In the genomic region with DNA sequence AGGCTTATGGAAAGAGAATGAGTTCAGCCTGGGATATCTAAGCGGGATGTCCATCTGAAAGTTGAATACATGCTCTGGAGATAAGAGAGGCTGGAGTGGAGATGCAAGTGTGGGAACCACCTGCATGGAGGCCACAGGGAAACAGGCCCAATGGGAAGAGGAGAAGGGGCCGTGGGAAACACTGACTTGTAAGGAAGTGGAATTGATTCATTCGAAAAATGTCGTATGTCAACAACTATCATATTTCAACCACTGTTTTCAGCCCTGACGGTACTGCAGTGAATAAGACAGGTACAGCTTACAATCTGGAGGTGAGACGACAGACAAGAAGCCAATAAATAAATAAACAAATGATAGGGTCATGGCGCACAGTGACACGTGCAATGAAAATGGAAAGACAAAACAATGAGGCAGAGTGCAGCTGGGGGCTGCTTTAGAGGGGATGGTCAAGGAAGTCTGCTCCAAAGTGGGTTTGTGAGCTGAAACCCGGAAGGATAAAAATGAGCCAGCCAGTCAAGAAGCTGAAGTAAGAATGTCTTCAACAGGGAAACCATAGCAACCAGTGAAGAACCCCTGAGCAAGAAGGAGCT, we compare ENCODE assay signal across 16 cellular contexts. TPM values are rescaled to one million over a fixed set of nuclear protein-coding genes. Genes with fewer than 3 reads are reported as not detected.
DNase-seq lines count a peak whose midpoint lies in the region; ATAC-seq and TF ChIP-seq lines count a peak whose summit lies in the region.
"Had no signal": no experiment of that assay in that cellular context is flagged by ENCODE, and none has a peak within 500 bp of the region (broad histone marks: within the 10 kb centered on the region; RNA-seq: fewer than 3 reads in every experiment).

No MANE protein-coding gene starts in this region.

- H3K27me3 Mint-ChIP-seq in brain (peaks cover 3% of the 10 kb centered on the region), nephron progenitor cell (ENCODE audit: low read depth, poor library complexity) (peaks cover 4% of the 10 kb centered on the region)

- peak; percentile 26 for DNase-seq in DMS153 (lab: John Stamatoyannopoulos, UW)
- no peak for DNase-seq in DMS153 treated with DMSO at 0.1 percent for 48 hours (lab: John Stamatoyannopoulos, UW; ENCODE audit: unreplicated experiment)
- peak; percentile 44 for DNase-seq in HT1080 (ENCODE audit: low read depth)
- DNase-seq in nephron progenitor cell: no peak
- DNase-seq in T-helper 2 cell: no peak
- DNase-seq: Caco-2; CD4-positive, CD25-positive, alpha-beta regulatory T cell; DMS53; HCEC 1CT; NCI-H1436 treated with DMSO at 0.1 percent for 48 hours; NCI-H2029 treated with DMSO at 0.1 percent for 48 hours; NCI-H774 had no signal

- TF ChIP-seq CTCF in brain (conservative IDR thresholded peaks at IDR 0.05): no peak
- no peak for TF ChIP-seq CTCF in nephron progenitor cell (IDR thresholded peaks at IDR 0.05)

- H3K4me1 Mint-ChIP-seq in brain (peaks cover 24% of the 10 kb centered on the region), nephron progenitor cell (peaks cover 15% of the 10 kb centered on the region)
- H3K4me1 Mint-ChIP-seq: B cell; CD4-positive, CD25-positive, alpha-beta regulatory T cell had no signal

- ATAC-seq in GM21786 (IDR thresholded peaks at IDR 0.05; ENCODE audit: unreplicated experiment): no peak
- no peak for ATAC-seq in GM18868 (IDR thresholded peaks at IDR 0.05; ENCODE audit: unreplicated experiment)

- H3K36me3 Mint-ChIP-seq in brain (peaks cover 6% of the 10 kb centered on the region), nephron progenitor cell (ENCODE audit: low read depth) (no peaks in the 10 kb centered on the region)

- H3K9me3 Mint-ChIP-seq in brain (no peaks in the 10 kb centered on the region), nephron progenitor cell (no peaks in the 10 kb centered on the region)
- H3K9me3 Mint-ChIP-seq: CD4-positive, CD25-positive, alpha-beta regulatory T cell had no signal

- H3K27ac Mint-ChIP-seq in brain: peak overlapping the region in 3 of 5 experiments; percentile 5 to 85 (median 77)
- H3K27ac Mint-ChIP-seq in nephron progenitor cell: peak overlapping the region; percentile 58
- H3K27ac Mint-ChIP-seq: B cell; CD4-positive, CD25-positive, alpha-beta regulatory T cell had no signal

- H3K4me3 Mint-ChIP-seq in brain: no peak overlapping the region
- no peak overlapping the region for H3K4me3 Mint-ChIP-seq in nephron progenitor cell
- H3K4me3 Mint-ChIP-seq: B cell; CD4-positive, CD25-positive, alpha-beta regulatory T cell had no signal

RNA-seq across cellular contexts. Expression of a gene that starts 35.9 kb away (rescaled TPM):
- not detected in 2 replicates for total RNA-seq in HT1080 (2014; rRNA removed; shearing (Covaris generic))
- polyA plus RNA-seq in HT1080 (2015; cell fraction: cytosol; rRNA removed): 0.03 and 0.29 TPM in 2 replicates
- 0.33 TPM in 1 of 2 replicates, not detected in the other for polyA plus RNA-seq in HT1080 (2015; cell fraction: nucleus; rRNA removed)
- 0.90 TPM for polyA plus RNA-seq in brain (ENCODE audit: insufficient read depth, low read depth, low replicate concordance)
- total RNA-seq: Caco-2; CD4-positive, CD25-positive, alpha-beta regulatory T cell had no signal

Comparison
In these comparisons a context has a peak if more than half of its experiments do, and no peak if none do; other contexts are left out.
1. DNase-seq: peak in DMS153 (single experiment) and HT1080 (single experiment); none in DMS153 treated with DMSO at 0.1 percent for 48 hours (single experiment), nephron progenitor cell (single experiment) and T-helper 2 cell (0 of 5).